Comparison of ENCODE assay signal across 14 cellular contexts in the genomic region with DNA sequence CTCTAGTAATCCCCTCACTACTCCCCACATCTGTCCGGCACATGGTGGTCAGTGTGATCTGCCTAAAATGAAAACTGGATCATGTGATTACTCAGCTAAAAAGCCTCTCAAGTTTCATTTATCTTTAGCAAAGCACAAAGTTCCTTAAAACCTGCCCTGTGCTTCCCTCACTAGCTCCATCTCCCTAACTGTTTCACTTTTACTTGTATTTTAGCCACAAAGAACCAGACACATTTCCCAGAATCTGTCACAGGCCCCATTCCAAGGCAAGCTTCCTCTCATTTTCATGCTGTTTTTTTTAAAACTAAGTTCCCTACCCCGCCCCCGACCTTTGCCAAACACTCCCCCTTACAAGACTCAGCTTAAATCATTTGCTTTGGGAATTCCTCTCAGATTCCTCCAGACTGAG. TPM values are rescaled to one million over a fixed set of nuclear protein-coding genes. Genes with fewer than 3 reads are reported as not detected.
DNase-seq lines count a peak whose midpoint lies in the region; ATAC-seq and TF ChIP-seq lines count a peak whose summit lies in the region.
"Had no signal": no experiment of that assay in that cellular context is flagged by ENCODE, and none has a peak within 500 bp of the region (broad histone marks: within the 10 kb centered on the region; RNA-seq: fewer than 3 reads in every experiment).

No MANE protein-coding gene starts in this region.

- H3K27me3 Mint-ChIP-seq in activated CD4-positive, alpha-beta T cell treated with anti-CD3 and anti-CD28 coated beads for 36 hours, result no peaks in the 10 kb centered on the region
- H3K27me3 Mint-ChIP-seq: B cell had no signal

- TF ChIP-seq POLR2A in body of pancreas (IDR thresholded peaks at IDR 0.05), result no peak

- H3K4me1 ChIP-seq in body of pancreas (no peaks in the 10 kb centered on the region), psoas muscle (peaks cover 18% of the 10 kb centered on the region)

- H3K27ac Mint-ChIP-seq in activated CD4-positive, alpha-beta T cell treated with anti-CD3 and anti-CD28 coated beads for 36 hours, result no peak overlapping the region
- H3K27ac Mint-ChIP-seq: activated CD4-positive, alpha-beta T cell treated with anti-CD3 and anti-CD28 coated beads, Interleukin-2, amount 10 ng/mL, durations not matched to agents 7 days and 5 days; B cell had no signal

- POLR2A ChIA-PET in activated CD4-positive, alpha-beta T cell treated with anti-CD3 and anti-CD28 coated beads for 36 hours (lab: Charles Lee), result interaction anchor here (0.6 kb wide), 2 partner anchors 122 to 153 kb away, joined by 3 to 4 read pairs; no protein-coding TSS in a partner anchor

- CTCF ChIA-PET in activated CD4-positive, alpha-beta T cell treated with anti-CD3 and anti-CD28 coated beads for 36 hours (lab: Charles Lee), result interaction anchor here (0.7 to 1.3 kb wide), 2 partner anchors 18 to 262 kb away, joined by 3 read pairs; no protein-coding TSS in a partner anchor

- no peaks in the 10 kb centered on the region for H3K36me3 Mint-ChIP-seq in activated CD4-positive, alpha-beta T cell treated with anti-CD3 and anti-CD28 coated beads for 36 hours (ENCODE audit: low read depth)

- H3K9me3 ChIP-seq in body of pancreas (no peaks in the 10 kb centered on the region), psoas muscle (no peaks in the 10 kb centered on the region)
- H3K9me3 ChIP-seq: SK-N-SH had no signal

- H3K27ac ChIP-seq in body of pancreas, result peak overlapping the region in 1 of 4 donors; percentile 68
- H3K27ac ChIP-seq in psoas muscle, result peak overlapping the region; percentile 34

- no peaks in the 10 kb centered on the region for H3K9me3 Mint-ChIP-seq in activated CD4-positive, alpha-beta T cell treated with anti-CD3 and anti-CD28 coated beads for 36 hours (ENCODE audit: low read depth)
- H3K9me3 Mint-ChIP-seq: activated CD4-positive, alpha-beta T cell treated with anti-CD3 and anti-CD28 coated beads, Interleukin-2, amount 10 ng/mL, durations not matched to agents 7 days and 5 days had no signal

- no peaks in the 10 kb centered on the region for H3K36me3 ChIP-seq in body of pancreas (replicated peaks in 1 of 2; ENCODE audit: insufficient read depth in 1 of 2, low read depth in 2 of 2)
- H3K36me3 ChIP-seq in psoas muscle (ENCODE audit: insufficient read depth in 1 of 2, low read depth in 1 of 2), result no peaks in the 10 kb centered on the region

- no peaks in the 10 kb centered on the region for H3K4me1 Mint-ChIP-seq in activated CD4-positive, alpha-beta T cell treated with anti-CD3 and anti-CD28 coated beads for 36 hours

- DNase-seq in CD1c-positive myeloid dendritic cell (ENCODE audit: extremely low spot score), result peak; percentile 85
- DNase-seq in body of pancreas, result no peak
- DNase-seq in iris pigment epithelial cell (ENCODE audit: low read depth), result peak; percentile 49
- DNase-seq in psoas muscle, result no peak
- no peak for DNase-seq in activated CD4-positive, alpha-beta T cell treated with anti-CD3 and anti-CD28 coated beads for 36 hours
- no peak for DNase-seq in cerebellar nuclear complex (lab: John Stamatoyannopoulos, UW)
- DNase-seq in stimulated activated CD4-positive, alpha-beta T cell treated with anti-CD3 and anti-CD28 coated beads, Interleukin-12 subunit alpha, Interleukin-12 subunit beta, amount 100 ng/mL, for 4 hours, result no peak
- DNase-seq: activated CD4-positive, alpha-beta T cell treated with anti-CD3 and anti-CD28 coated beads, Interleukin-2, amount 10 ng/mL, durations not matched to agents 7 days and 5 days; activated gamma-delta T cell treated with Interleukin-2 at 50 U/mL for 16 hours; GF-D8; NCI-H69; SK-N-SH had no signal

- ATAC-seq in body of pancreas (peak; percentile 21), psoas muscle (peak; percentile 30 to 77 (median 48)), HG03095 (IDR thresholded peaks at IDR 0.05; ENCODE audit: unreplicated experiment) (no peak)
- no peak for ATAC-seq in activated CD4-positive, alpha-beta T cell treated with anti-CD3 and anti-CD28 coated beads for 36 hours

- 57 to 77% methylated on average over 3 of the region's 3 CpGs for WGBS in body of pancreas, 2 donors
- WGBS in psoas muscle, 3 donors, result 21 to 40% (median 30%) methylated on average over 3 of the region's 3 CpGs

- intact Hi-C loops in body of pancreas (cut with DNase I), result no loop called here
- intact Hi-C loops in psoas muscle (cut with DNase I), result no loop called here
- intact Hi-C loops in activated CD4-positive, alpha-beta T cell treated with anti-CD3 and anti-CD28 coated beads for 36 hours (cut with DNase I, micrococcal nuclease), result no loop called here

- H3K27me3 ChIP-seq in body of pancreas, result no peaks in the 10 kb centered on the region
- no peaks in the 10 kb centered on the region for H3K27me3 ChIP-seq in psoas muscle (ENCODE audit: insufficient read depth in 3 of 3, low read length in 2 of 3)

- no peak overlapping the region for H3K4me3 ChIP-seq in body of pancreas
- H3K4me3 ChIP-seq in psoas muscle, result no peak overlapping the region

- no peak overlapping the region for H3K4me3 Mint-ChIP-seq in activated CD4-positive, alpha-beta T cell treated with anti-CD3 and anti-CD28 coated beads for 36 hours
- H3K4me3 Mint-ChIP-seq: activated CD4-positive, alpha-beta T cell treated with anti-CD3 and anti-CD28 coated beads, Interleukin-2, amount 10 ng/mL, durations not matched to agents 7 days and 5 days; B cell had no signal

- no peak for TF ChIP-seq CTCF in body of pancreas (IDR thresholded peaks at IDR 0.05)
- TF ChIP-seq CTCF in psoas muscle (IDR thresholded peaks at IDR 0.05), result no peak

RNA-seq across cellular contexts. Expression of a gene that starts 8.9 kb away (rescaled TPM):
- 10 to 100 TPM; 50.8 TPM for total RNA-seq in body of pancreas
- total RNA-seq in psoas muscle, result 100 to 1,000 TPM; 113 to 167 (median 157) TPM
- 10 to 100 TPM; 40.1 to 91.0 (median 48.4) TPM for polyA plus RNA-seq in psoas muscle
- total RNA-seq in activated CD4-positive, alpha-beta T cell treated with anti-CD3 and anti-CD28 coated beads for 36 hours, result 10 to 100 TPM; 55.6 to 65.6 TPM

Comparison
In these comparisons a context has a peak if more than half of its experiments do, and no peak if none do; other contexts are left out.
1. DNase-seq: peak in CD1c-positive myeloid dendritic cell (single experiment) and iris pigment epithelial cell (single experiment); none in body of pancreas (0 of 4), psoas muscle (0 of 2), activated CD4-positive, alpha-beta T cell treated with anti-CD3 and anti-CD28 coated beads for 36 hours (single experiment), cerebellar nuclear complex (0 of 2) and stimulated activated CD4-positive, alpha-beta T cell treated with anti-CD3 and anti-CD28 coated beads, Interleukin-12 subunit alpha, Interleukin-12 subunit beta, amount 100 ng/mL, for 4 hours (single experiment).
2. ATAC-seq: peak in body of pancreas (single experiment) and psoas muscle (4 of 4); none in activated CD4-positive, alpha-beta T cell treated with anti-CD3 and anti-CD28 coated beads for 36 hours (single experiment) and HG03095 (single experiment).